In genomic region chr19:51016798-51017683, GRCh38 we compare ENCODE assay signal across 8 cellular contexts. TPM values are rescaled to one million over a fixed set of nuclear protein-coding genes. Genes with fewer than 3 reads are reported as not detected.
DNase-seq lines count a peak whose midpoint lies in the region; FAIRE-seq and TF ChIP-seq lines count a peak whose summit lies in the region.

No MANE protein-coding gene starts in this region.

- H3K4me3 ChIP-seq in HUES64 (ENCODE audit: low read length): peak overlapping the region; percentile 68

- peak; percentile 98 for TF ChIP-seq CTCF in Calu3 (IDR thresholded peaks at IDR 0.05; ENCODE audit: unreplicated experiment)

- H3K9me3 ChIP-seq in HUES64 (ENCODE audit: insufficient read depth, low read depth, low read length): no peaks in the 10 kb centered on the region

- CTCF ChIA-PET in Calu3 (lab: Charles Lee): interaction anchor here (0.5 to 3.2 kb wide), 25 partner anchors 15 to 1543 kb away, joined by 3 to 43 read pairs (median 6); partner anchors contain the start of genes KLK6 and KLK8

- no peak for FAIRE-seq in RCC 7860 (lab: Jason Lieb, UNC)

- H3K4me1 Mint-ChIP-seq in Calu3 (ENCODE audit: low read depth, unreplicated experiment): peaks cover 30% of the 10 kb centered on the region

- peak overlapping the region; percentile 89 for H3K4me3 Mint-ChIP-seq in Calu3 (ENCODE audit: low read depth, unreplicated experiment)

- BruUV-seq in Calu3 (replicated peaks; lab: Mats Ljungman, UMichigan): no TSS peak

- H3K4me1 ChIP-seq in HUES64 (ENCODE audit: insufficient read depth, low read length): no peaks in the 10 kb centered on the region

- 2% methylated on average over 68 of the region's 68 CpGs for WGBS in HUES64

- H3K27me3 ChIP-seq in HUES64 (ENCODE audit: insufficient read depth, low read length): peaks cover 43% of the 10 kb centered on the region

- H3K36me3 ChIP-seq in HUES64 (ENCODE audit: insufficient read depth, low read length): no peaks in the 10 kb centered on the region

- peak overlapping the region; percentile 49; the same call in 1 of the 2 replicates for H3K9ac ChIP-seq in HUES64 (ENCODE audit: low read depth, low read length)

- H3K27ac Mint-ChIP-seq in Calu3 (ENCODE audit: unreplicated experiment): peak overlapping the region; percentile 86

- H3K9me3 Mint-ChIP-seq in Calu3 (ENCODE audit: low read depth, unreplicated experiment): no peaks in the 10 kb centered on the region

- H3K27me3 Mint-ChIP-seq in Calu3 (ENCODE audit: unreplicated experiment): no peaks in the 10 kb centered on the region

- intact Hi-C loops in Calu3 (cut with micrococcal nuclease; ENCODE audit: unreplicated experiment): loop anchor here (1.0 to 10.0 kb wide), 3 partner anchors 49 to 212 kb away; no protein-coding TSS in a partner anchor

- no peak overlapping the region for H3K27ac ChIP-seq in HUES64 (ENCODE audit: low read depth, low read length)
- H3K27ac ChIP-seq in caudate nucleus (ENCODE audit: low read depth, low read length): no peak overlapping the region

- peaks cover 57% of the 10 kb centered on the region for H3K36me3 Mint-ChIP-seq in Calu3 (ENCODE audit: insufficient read depth, unreplicated experiment)

- DNase-seq in Calu3: peak; percentile 98
- peak; percentile 90 for DNase-seq in SW480 (ENCODE audit: low spot score)
- peak in 47 of 61 donors; percentile 1 to 72 (median 30) for DNase-seq in caudate nucleus (lab: John Stamatoyannopoulos, UW)
- peak; percentile 89 for DNase-seq in left kidney (ENCODE audit: low read depth, low spot score)
- DNase-seq in stimulated activated CD4-positive, alpha-beta T cell treated with anti-CD3 and anti-CD28 coated beads, Interleukin-4, amount 100 ng/mL, for 1 hour: peak; percentile 73
- no peak for DNase-seq in NAMALWA (ENCODE audit: low spot score)
- no peak for DNase-seq in RCC 7860 (ENCODE audit: low spot score)

RNA-seq across cellular contexts. Expression of gene KLK10, which starts 2.5 kb away (rescaled TPM):
- 24.2 and 32.9 TPM in 2 replicates for total RNA-seq in Calu3 (2022)
- 1.7 TPM for polyA plus RNA-seq in HUES64 (2013, experiment 1 of 2)
- 2.5 TPM for polyA plus RNA-seq in HUES64 (2013, experiment 2 of 2)

RNA-seq across cellular contexts. Expression of gene KLK11, which starts 9.4 kb away (rescaled TPM):
- 10.8 and 25.1 TPM in 2 replicates for total RNA-seq in Calu3 (2022)
- not detected for polyA plus RNA-seq in HUES64 (2013, experiment 1 of 2)
- not detected for polyA plus RNA-seq in HUES64 (2013, experiment 2 of 2)

RNA-seq across cellular contexts. Expression of gene KLK8, which starts 15.6 kb away (rescaled TPM):
- 0.71 and 0.91 TPM in 2 replicates for total RNA-seq in Calu3 (2022)
- 1.1 TPM for polyA plus RNA-seq in HUES64 (2013, experiment 1 of 2)
- 0.95 TPM for polyA plus RNA-seq in HUES64 (2013, experiment 2 of 2)

RNA-seq across cellular contexts. Expression of gene KLK12, which starts 17.8 kb away (rescaled TPM):
- total RNA-seq in Calu3 (2022): not detected in 2 replicates
- polyA plus RNA-seq in HUES64 (2013, experiment 1 of 2): not detected
- not detected for polyA plus RNA-seq in HUES64 (2013, experiment 2 of 2)

RNA-seq across cellular contexts. Expression of gene KLK7, which starts 33.3 kb away (rescaled TPM):
- total RNA-seq in Calu3 (2022): 6.5 and 7.9 TPM in 2 replicates
- polyA plus RNA-seq in HUES64 (2013, experiment 1 of 2): 0.30 TPM
- polyA plus RNA-seq in HUES64 (2013, experiment 2 of 2): 0.32 TPM

Comparison
In these comparisons a context has a peak if more than half of its experiments do, and no peak if none do; other contexts are left out.
1. DNase-seq: peak in Calu3 (single experiment), SW480 (single experiment), caudate nucleus (47 of 61), left kidney (single experiment) and stimulated activated CD4-positive, alpha-beta T cell treated with anti-CD3 and anti-CD28 coated beads, Interleukin-4, amount 100 ng/mL, for 1 hour (single experiment); none in NAMALWA (single experiment) and RCC 7860 (single experiment).